In genomic region chr9:101536351-101536750, GRCh38 we compare ENCODE assay signal across 24 cellular contexts. TPM values are rescaled to one million over a fixed set of nuclear protein-coding genes. Genes with fewer than 3 reads are reported as not detected.
DNase-seq lines count a peak whose midpoint lies in the region; ATAC-seq and TF ChIP-seq lines count a peak whose summit lies in the region.
"Had no signal": no experiment of that assay in that cellular context is flagged by ENCODE, and none has a peak within 500 bp of the region (broad histone marks: within the 10 kb centered on the region; RNA-seq: fewer than 3 reads in every experiment).

No MANE protein-coding gene starts in this region.

- no peak for ATAC-seq in HG02588 (IDR thresholded peaks at IDR 0.05; ENCODE audit: unreplicated experiment)
- ATAC-seq in HG03139 (IDR thresholded peaks at IDR 0.05; ENCODE audit: unreplicated experiment), result no peak
- ATAC-seq: GM23338; left lung; mucosa of descending colon; stimulated activated memory B cell treated with anti-CD40 and anti-IgM and Interleukin-4, amounts not matched to agents 10 μg/mL and 1 μg/mL and 100 μg/mL, for 72 hours; T-helper 17 cell had no signal

- H2AFZ ChIP-seq in ACC112 (ENCODE audit: low read length, unreplicated experiment), result no peak overlapping the region
- H2AFZ ChIP-seq: GM23338 had no signal

- peak overlapping the region; percentile 13; the same call in 1 of the 2 replicates for H3K27ac ChIP-seq in ACC112 (ENCODE audit: low read depth, low read length)
- H3K27ac ChIP-seq in brain microvascular endothelial cell, result no peak overlapping the region
- no peak overlapping the region for H3K27ac ChIP-seq in transverse colon
- H3K27ac ChIP-seq: cardiac muscle cell, left lung, thyroid gland had no signal

- H3K36me3 ChIP-seq in ACC112 (ENCODE audit: insufficient read depth, low read length) (peaks cover 20% of the 10 kb centered on the region), brain microvascular endothelial cell (replicated peaks) (peaks cover 9% of the 10 kb centered on the region), transverse colon (peaks cover 0 to 31% (median 7%) of the 10 kb centered on the region in 4 donors)

- DNase-seq in HT1080 (ENCODE audit: low read depth) (peak; percentile 5), brain microvascular endothelial cell (peak; percentile 30), foreskin melanocyte (peak; percentile 46), iPS-NIHi11 (ENCODE audit: low spot score) (no peak), transverse colon (no peak)
- DNase-seq: effector CD4-positive, alpha-beta T cell; left lung; NCI-H2081 treated with DMSO at 0.1 percent for 48 hours; NCI-H524 treated with DMSO at 0.1 percent for 48 hours; occipital lobe; SHP77 treated with DMSO at 0.1 percent for 48 hours; T-helper 17 cell; thyroid gland had no signal

- TF ChIP-seq CTCF in brain microvascular endothelial cell (IDR thresholded peaks at IDR 0.05; ENCODE audit: low read depth, low read length, missing control alignments) (no peak), transverse colon (IDR thresholded peaks at IDR 0.05) (no peak)

- in situ Hi-C loops in brain microvascular endothelial cell (cut with HindIII; ENCODE audit: low pct_ligation_motif_present, low sequenced_read_pairs), result no loop called here
- in situ Hi-C loops in transverse colon (cut with MboI; ENCODE audit: low pct_ligation_motif_present in 1 of 4, low pct_unique_long_range_greater_than_20kb in 1 of 4, low sequenced_read_pairs in 3 of 4), result loop anchor here in 2 of 4 donors (10.0 kb wide), 2 partner anchors 82 to 142 kb away; partner anchors contain the start of genes MRPL50 (in 1 of the 2) and ZNF189 (in 1 of the 2)

- H3K4me3 ChIP-seq in ACC112 (ENCODE audit: low read depth, low read length) (no peak overlapping the region), brain microvascular endothelial cell (ENCODE audit: low read depth, low read length) (no peak overlapping the region), transverse colon (no peak overlapping the region)
- H3K4me3 ChIP-seq: cardiac muscle cell, GM23338, left lung, mucosa of descending colon, thyroid gland had no signal

- H3K79me2 ChIP-seq in ACC112 (ENCODE audit: control insufficient read depth, insufficient read depth, low read length, unreplicated experiment), result peaks cover 35% of the 10 kb centered on the region

- TF ChIP-seq EP300 in transverse colon (IDR thresholded peaks at IDR 0.05; ENCODE audit: low read depth), result no peak

- no peak for TF ChIP-seq POLR2A in transverse colon (IDR thresholded peaks at IDR 0.05)

- intact Hi-C loops in transverse colon (cut with DNase I; ENCODE audit: low total_unique reads), result no loop called here

- H3K27me3 ChIP-seq in ACC112 (ENCODE audit: insufficient read depth, low read length) (no peaks in the 10 kb centered on the region), brain microvascular endothelial cell (replicated peaks) (no peaks in the 10 kb centered on the region), transverse colon (no peaks in the 10 kb centered on the region)
- H3K27me3 ChIP-seq: cardiac muscle cell, left lung, thyroid gland had no signal

- H3K4me1 ChIP-seq in ACC112 (ENCODE audit: control insufficient read depth, insufficient read depth, low read length, unreplicated experiment), result peaks cover 22% of the 10 kb centered on the region
- H3K4me1 ChIP-seq in transverse colon, result peaks cover 0 to 34% (median 19%) of the 10 kb centered on the region in 4 donors

- H3K9me3 ChIP-seq in transverse colon, result no peaks in the 10 kb centered on the region
- H3K9me3 ChIP-seq: left lung, mucosa of descending colon, thyroid gland had no signal

RNA-seq across cellular contexts. Expression of gene RNF20, which starts 2.7 kb away (rescaled TPM):
- 29.5 and 30.9 TPM in 2 replicates for total RNA-seq in HT1080 (2014; rRNA removed; shearing (Covaris generic))
- polyA plus RNA-seq in HT1080 (2015; cell fraction: cytosol; rRNA removed), result 18.7 and 24.4 TPM in 2 replicates
- polyA plus RNA-seq in HT1080 (2015; cell fraction: nucleus; rRNA removed), result 47.7 and 61.4 TPM in 2 replicates
- 10 to 100 TPM in 3 of 4 donors, 1 to 10 TPM in 1; 9.0 to 21.0 (median 13.9) TPM for total RNA-seq in transverse colon

RNA-seq across cellular contexts. Expression of gene PPP3R2, which starts 58.4 kb away (rescaled TPM):
- not detected in 2 replicates for total RNA-seq in HT1080 (2014; rRNA removed; shearing (Covaris generic))
- not detected in 2 replicates for polyA plus RNA-seq in HT1080 (2015; cell fraction: cytosol; rRNA removed)
- polyA plus RNA-seq in HT1080 (2015; cell fraction: nucleus; rRNA removed), result not detected in 2 replicates
- total RNA-seq in transverse colon, result not detected
- total RNA-seq: A673; activated CD4-positive, alpha-beta memory T cell treated with anti-CD3 and anti-CD28 coated beads, Interleukin-2, amount 10 ng/mL, durations not matched to agents 7 days and 5 days; cardiac muscle cell; CD4-positive, alpha-beta memory T cell; GM23338; left lung; mucosa of descending colon; occipital lobe; T-helper 17 cell had no signal
- polyA plus RNA-seq: cardiac muscle cell; CD4-positive, alpha-beta memory T cell; GM23338; IgD-negative memory B cell had no signal

Comparison
In these comparisons a context has a peak if more than half of its experiments do, and no peak if none do; other contexts are left out.
1. DNase-seq: peak in HT1080 (single experiment), brain microvascular endothelial cell (single experiment) and foreskin melanocyte (single experiment); none in iPS-NIHi11 (single experiment) and transverse colon (single experiment).